27 cellular contexts compared by ENCODE assay signal in the genomic region with DNA sequence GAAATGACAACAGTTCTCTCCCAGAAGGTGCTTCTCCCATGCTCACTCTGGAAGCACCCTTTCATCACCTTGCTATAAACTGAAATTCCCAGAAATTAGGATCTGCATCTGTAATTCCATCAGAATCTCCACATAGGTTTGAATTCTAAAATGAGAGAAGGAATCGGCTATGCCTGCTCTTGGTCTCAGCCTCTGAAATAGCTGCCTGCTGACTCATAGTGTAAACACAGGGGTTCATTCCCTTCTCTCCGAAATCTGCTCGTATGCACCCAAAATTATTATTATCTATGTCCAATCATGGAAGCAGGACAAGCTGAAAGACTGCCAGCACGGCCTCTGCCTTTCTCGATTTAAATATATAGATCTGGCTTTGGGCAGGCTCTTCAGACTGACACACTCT.
DNase-seq lines count a peak whose midpoint lies in the region; ATAC-seq, FAIRE-seq and TF ChIP-seq lines count a peak whose summit lies in the region.
"Had no signal": no experiment of that assay in that cellular context is flagged by ENCODE, and none has a peak within 500 bp of the region (broad histone marks: within the 10 kb centered on the region; RNA-seq: fewer than 3 reads in every experiment).

No MANE protein-coding gene starts in this region.

- no peak overlapping the region for H3K4me3 ChIP-seq in SK-N-SH (ENCODE audit: low read depth in 2 of 2, low read length in 1 of 2)
- no peak overlapping the region for H3K4me3 ChIP-seq in fibroblast of lung (replicated peaks in 1 of 4; ENCODE audit: control extremely low read depth in 1 of 4, insufficient read depth in 1 of 4, low read depth in 3 of 4, low read length in 4 of 4)
- no peak overlapping the region for H3K4me3 ChIP-seq in tibial nerve
- H3K4me3 ChIP-seq: gastroesophageal sphincter, lung had no signal

- TF ChIP-seq CTCF in SK-N-SH (IDR thresholded peaks at IDR 0.05) = no peak
- TF ChIP-seq CTCF in RWPE1 (conservative IDR thresholded peaks at IDR 0.05; ENCODE audit: low read depth) = no peak
- TF ChIP-seq CTCF in fibroblast of lung (conservative IDR thresholded peaks at IDR 0.05 in 1 of 2, IDR thresholded peaks at IDR 0.05 in 1 of 2; ENCODE audit: low read depth in 1 of 2, low read length in 2 of 2) = no peak
- TF ChIP-seq CTCF in tibial nerve (IDR thresholded peaks at IDR 0.05) = no peak

- H3K27me3 ChIP-seq in SK-N-SH (ENCODE audit: insufficient read depth) = no peaks in the 10 kb centered on the region
- H3K27me3 ChIP-seq in fibroblast of lung (ENCODE audit: control insufficient read depth, insufficient read depth, low read length) = peaks cover 2% of the 10 kb centered on the region
- H3K27me3 ChIP-seq in tibial nerve = no peaks in the 10 kb centered on the region
- H3K27me3 ChIP-seq: gastroesophageal sphincter had no signal

- H3K9me3 ChIP-seq in SK-N-SH (no peaks in the 10 kb centered on the region), fibroblast of lung (ENCODE audit: control insufficient read depth, insufficient read depth, low read depth, low read length) (no peaks in the 10 kb centered on the region), tibial nerve (peaks cover 0 to 12% (median 0%) of the 10 kb centered on the region in 4 donors)
- H3K9me3 ChIP-seq: gastroesophageal sphincter had no signal

- WGBS in SK-N-SH (ENCODE audit: low lambda C conversion rate) = 84% methylated on average over 4 of the region's 5 CpGs
- WGBS in tibial nerve, 2 donors = 71 to 74% methylated on average over 5 of the region's 5 CpGs

- no peak for DNase-seq in SK-N-SH
- peak; percentile 13 for DNase-seq in RWPE1 (ENCODE audit: low spot score)
- DNase-seq in fibroblast of lung (ENCODE audit: low read depth in 2 of 2) = peak; percentile 58 to 60
- DNase-seq in urothelium cell line (ENCODE audit: low spot score) = peak; percentile 42
- no peak for DNase-seq in tibial nerve (ENCODE audit: low spot score in 2 of 2)
- no peak for DNase-seq in activated CD4-positive, alpha-beta T cell treated with anti-CD3 and anti-CD28 coated beads, Interleukin-2, amount 50 U/mL, for 4 hours
- DNase-seq: activated CD8-positive, alpha-beta T cell treated with anti-CD3 and anti-CD28 coated beads, Interleukin-2, amount 10 ng/mL, durations not matched to agents 7 days and 5 days; amygdala; central memory CD4-positive, alpha-beta T cell; DMS79; endodermal cell; hippocampal formation; left cardiac atrium; NCI-H1105; NCI-H187; NCI-H2171; NCI-H510A; SHP77; stimulated activated CD4-positive, alpha-beta T cell treated with anti-CD3 and anti-CD28 coated beads, Interleukin-15, amount 100 ng/mL, for 24 hours had no signal

- no peak for TF ChIP-seq POLR2A in tibial nerve (IDR thresholded peaks at IDR 0.05)

- peak; percentile 59; the same call in 2 of the 3 replicates for ATAC-seq in SK-N-SH treated with all-trans-retinoic acid at 6 μM for 48 hours
- ATAC-seq in HG03439 (IDR thresholded peaks at IDR 0.05; ENCODE audit: unreplicated experiment) = no peak
- ATAC-seq: activated CD8-positive, alpha-beta T cell treated with anti-CD3 and anti-CD28 coated beads, Interleukin-2, amount 10 ng/mL, durations not matched to agents 7 days and 5 days; gastroesophageal sphincter; HCT116; left cardiac atrium; natural killer cell treated with Interleukin-12 subunit alpha and Interleukin-12 subunit beta and Interleukin-15 and Interleukin-18, amount 100 ng/mL, for 72 hours; stimulated activated memory B cell treated with anti-CD40 and anti-IgM and Interleukin-4, amounts not matched to agents 10 μg/mL and 1 μg/mL and 100 μg/mL, for 72 hours had no signal

- H2AFZ ChIP-seq in SK-N-SH (ENCODE audit: low read depth) = no peak overlapping the region
- no peak overlapping the region for H2AFZ ChIP-seq in fibroblast of lung (ENCODE audit: low read length)

- CTCF ChIA-PET in SK-N-SH (lab: Yijun Ruan, JAX) (no interaction called here), RWPE1 (lab: Yijun Ruan, JAX) (interaction anchor here (0.6 kb wide), 2 partner anchors 168 to 173 kb away, joined by 3 to 4 read pairs; no protein-coding TSS in a partner anchor)

- H3K4me2 ChIP-seq in SK-N-SH (no peak overlapping the region), fibroblast of lung (ENCODE audit: extremely low read depth, insufficient read depth, low read length) (no peak overlapping the region)

- H3K36me3 ChIP-seq in SK-N-SH (replicated peaks in 1 of 2; ENCODE audit: control insufficient read depth in 1 of 2, insufficient read depth in 2 of 2, low read length in 1 of 2) (no peaks in the 10 kb centered on the region), fibroblast of lung (ENCODE audit: control insufficient read depth, insufficient read depth, low read length) (no peaks in the 10 kb centered on the region), tibial nerve (no peaks in the 10 kb centered on the region)
- H3K36me3 ChIP-seq: gastroesophageal sphincter had no signal

- H3K9me2 ChIP-seq in SK-N-SH = no peaks in the 10 kb centered on the region

- H4K20me1 ChIP-seq in SK-N-SH (ENCODE audit: insufficient read depth) (no peaks in the 10 kb centered on the region), fibroblast of lung (ENCODE audit: control insufficient read depth, extremely low read depth, insufficient read depth, low read length) (no peaks in the 10 kb centered on the region)

- H3K27ac ChIP-seq in SK-N-SH (ENCODE audit: low read depth in 2 of 2, low read length in 1 of 2) = no peak overlapping the region
- no peak overlapping the region for H3K27ac ChIP-seq in RWPE1
- no peak overlapping the region for H3K27ac ChIP-seq in fibroblast of lung (ENCODE audit: insufficient read depth, low read length)
- H3K27ac ChIP-seq in tibial nerve = no peak overlapping the region
- H3K27ac ChIP-seq: 22Rv1, gastroesophageal sphincter had no signal

- no peak overlapping the region for H3K9ac ChIP-seq in SK-N-SH
- H3K9ac ChIP-seq in fibroblast of lung (ENCODE audit: insufficient read depth, low read length) = no peak overlapping the region

- POLR2A ChIA-PET in SK-N-SH (lab: Yijun Ruan, JAX) (no interaction called here), RWPE1 (lab: Yijun Ruan, JAX; ENCODE audit: low non-redundant PET) (no interaction called here)

- H3K79me2 ChIP-seq in SK-N-SH (ENCODE audit: insufficient read depth) = no peaks in the 10 kb centered on the region
- no peaks in the 10 kb centered on the region for H3K79me2 ChIP-seq in fibroblast of lung (ENCODE audit: control insufficient read depth, insufficient read depth, low read length)

- H3F3A ChIP-seq in SK-N-SH (replicated peaks; ENCODE audit: insufficient read depth) = no peaks in the 10 kb centered on the region

- TF ChIP-seq EP300 in SK-N-SH (IDR thresholded peaks at IDR 0.05; ENCODE audit: borderline replicate concordance in 1 of 2, low read depth in 1 of 2, low read length in 1 of 2) (no peak), tibial nerve (IDR thresholded peaks at IDR 0.05) (no peak)

- no peak for TF ChIP-seq RAD21 in SK-N-SH (IDR thresholded peaks at IDR 0.05; ENCODE audit: low read length)

- H3K4me1 ChIP-seq in SK-N-SH (ENCODE audit: control insufficient read depth in 1 of 2, insufficient read depth in 2 of 2, low read depth in 1 of 2, low read length in 1 of 2) (no peaks in the 10 kb centered on the region), fibroblast of lung (ENCODE audit: control insufficient read depth, extremely low read depth, insufficient read depth, low read length) (no peaks in the 10 kb centered on the region), tibial nerve (no peaks in the 10 kb centered on the region)

- no peak for FAIRE-seq in urothelium cell line (lab: Jason Lieb, UNC)

TF ChIP-seq in SK-N-SH treated with all-trans-retinoic acid at 6 μM for 48 hours, 23 proteins besides CTCF, POLR2A, EP300 and RAD21 (continues in another document):
- no peak for TF ChIP-seq TCF4 (CRISPR knock-in tag; IDR thresholded peaks at IDR 0.05; ENCODE audit: borderline replicate concordance)
- TF ChIP-seq ZNF8 (CRISPR knock-in tag; IDR thresholded peaks at IDR 0.05) = no peak
- no peak for TF ChIP-seq ARNTL (CRISPR knock-in tag; IDR thresholded peaks at IDR 0.05; ENCODE audit: borderline replicate concordance, low read depth)
- TF ChIP-seq GLIS3 (CRISPR knock-in tag; IDR thresholded peaks at IDR 0.05) = no peak
- TF ChIP-seq PPARA (CRISPR knock-in tag; IDR thresholded peaks at IDR 0.05; ENCODE audit: borderline replicate concordance) = no peak
- no peak for TF ChIP-seq TOX (CRISPR knock-in tag; IDR thresholded peaks at IDR 0.05; ENCODE audit: borderline replicate concordance)
- TF ChIP-seq ESRRG (CRISPR knock-in tag; IDR thresholded peaks at IDR 0.05) = no peak
- no peak for TF ChIP-seq ISL1 (CRISPR knock-in tag; IDR thresholded peaks at IDR 0.05)
- no peak for TF ChIP-seq OSR1 (CRISPR knock-in tag; IDR thresholded peaks at IDR 0.05)

TF ChIP-seq in SK-N-SH, 30 proteins besides CTCF, POLR2A, EP300 and RAD21 (continues in another document):
- no peak for TF ChIP-seq FOXJ3 (CRISPR knock-in tag; IDR thresholded peaks at IDR 0.05)
- TF ChIP-seq RXRA (IDR thresholded peaks at IDR 0.05; ENCODE audit: borderline replicate concordance, low read depth) = no peak
- TF ChIP-seq NRF1 (IDR thresholded peaks at IDR 0.05; ENCODE audit: low read depth, low read length) = no peak
- TF ChIP-seq TAF1 (IDR thresholded peaks at IDR 0.05; ENCODE audit: borderline replicate concordance, low read depth, low read length) = no peak
- TF ChIP-seq, protein P1, sequence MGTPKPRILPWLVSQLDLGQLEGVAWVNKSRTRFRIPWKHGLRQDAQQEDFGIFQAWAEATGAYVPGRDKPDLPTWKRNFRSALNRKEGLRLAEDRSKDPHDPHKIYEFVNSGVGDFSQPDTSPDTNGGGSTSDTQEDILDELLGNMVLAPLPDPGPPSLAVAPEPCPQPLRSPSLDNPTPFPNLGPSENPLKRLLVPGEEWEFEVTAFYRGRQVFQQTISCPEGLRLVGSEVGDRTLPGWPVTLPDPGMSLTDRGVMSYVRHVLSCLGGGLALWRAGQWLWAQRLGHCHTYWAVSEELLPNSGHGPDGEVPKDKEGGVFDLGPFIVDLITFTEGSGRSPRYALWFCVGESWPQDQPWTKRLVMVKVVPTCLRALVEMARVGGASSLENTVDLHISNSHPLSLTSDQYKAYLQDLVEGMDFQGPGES (IDR thresholded peaks at IDR 0.05; ENCODE audit: low read depth, low read length) = no peak
- no peak for TF ChIP-seq ELF1 (IDR thresholded peaks at IDR 0.05)
- no peak for TF ChIP-seq EZH2phosphoT487 (IDR thresholded peaks at IDR 0.05; ENCODE audit: borderline replicate concordance, low read depth)
- no peak for TF ChIP-seq SIN3A (IDR thresholded peaks at IDR 0.05; ENCODE audit: borderline replicate concordance, low read depth, low read length)
- no peak for TF ChIP-seq TCF12 (IDR thresholded peaks at IDR 0.05)
- no peak for TF ChIP-seq NFIC (IDR thresholded peaks at IDR 0.05; ENCODE audit: borderline replicate concordance)
- no peak for TF ChIP-seq MXI1 (IDR thresholded peaks at IDR 0.05; ENCODE audit: low read depth, low read length)

Comparison
In these comparisons a context has a peak if more than half of its experiments do, and no peak if none do; other contexts are left out.
1. DNase-seq: peak in RWPE1 (single experiment), fibroblast of lung (2 of 2) and urothelium cell line (single experiment); none in SK-N-SH (single experiment), tibial nerve (0 of 2) and activated CD4-positive, alpha-beta T cell treated with anti-CD3 and anti-CD28 coated beads, Interleukin-2, amount 50 U/mL, for 4 hours (0 of 2).